In genomic region chr19:51754106-51754505, GRCh38 we compare ENCODE assay signal across 33 cellular contexts. TPM values are rescaled to one million over a fixed set of nuclear protein-coding genes. Genes with fewer than 3 reads are reported as not detected.
A peak's percentile ranks its signal among the peaks of the same experiment; 100 is the strongest.
DNase-seq lines count a peak whose midpoint lies in the region; ATAC-seq, FAIRE-seq and TF ChIP-seq lines count a peak whose summit lies in the region.
"Had no signal": no experiment of that assay in that cellular context is flagged by ENCODE, and none has a peak within 500 bp of the region (broad histone marks: within the 10 kb centered on the region; RNA-seq: fewer than 3 reads in every experiment).

No MANE protein-coding gene starts in this region.

- H3K4me3 ChIP-seq in left ventricle myocardium inferior (no peak overlapping the region), Caco-2 (ENCODE audit: low read depth, low read length) (no peak overlapping the region)
- H3K4me3 ChIP-seq: BLaER1, GM23338, suprapubic skin had no signal

- BruUV-seq in Caco-2 (replicated peaks; lab: Mats Ljungman, UMichigan), result no TSS peak

- peak overlapping the region; percentile 0 to 21 for H3K4me3 Mint-ChIP-seq in CD14-positive monocyte
- H3K4me3 Mint-ChIP-seq in Caco-2 (ENCODE audit: unreplicated experiment), result no peak overlapping the region
- H3K4me3 Mint-ChIP-seq: activated CD4-positive, alpha-beta memory T cell treated with anti-CD3 and anti-CD28 coated beads for 36 hours; activated naive CD8-positive, alpha-beta T cell treated with anti-CD3 and anti-CD28 coated beads for 36 hours; activated T-helper 17 cell treated with anti-CD3 and anti-CD28 coated beads, Interleukin-2, amount 50 U/mL, for 72 hours; central memory CD8-positive, alpha-beta T cell; GM23338 had no signal

- POLR2A ChIA-PET in Caco-2 (lab: Charles Lee), result no interaction called here

- H3K27ac ChIP-seq in left ventricle myocardium inferior (replicated peaks), result peak overlapping the region; percentile 19
- H3K27ac ChIP-seq: BLaER1, suprapubic skin had no signal

- peaks cover 0 to 4% (median 0%) of the 10 kb centered on the region in 7 donors for H3K9me3 Mint-ChIP-seq in CD14-positive monocyte
- H3K9me3 Mint-ChIP-seq in Caco-2 (ENCODE audit: unreplicated experiment), result peaks cover 38% of the 10 kb centered on the region
- H3K9me3 Mint-ChIP-seq: activated naive CD8-positive, alpha-beta T cell treated with anti-CD3 and anti-CD28 coated beads for 36 hours had no signal

- H3K27me3 ChIP-seq in left ventricle myocardium inferior (ENCODE audit: low read depth), result peaks cover 7% of the 10 kb centered on the region
- H3K27me3 ChIP-seq in Caco-2 (replicated peaks; ENCODE audit: control insufficient read depth, insufficient read depth, low read length), result no peaks in the 10 kb centered on the region
- H3K27me3 ChIP-seq: BLaER1, suprapubic skin had no signal

- ATAC-seq in left lobe of liver, result no peak
- ATAC-seq: activated T-helper 17 cell treated with anti-CD3 and anti-CD28 coated beads, Interleukin-2, amount 50 U/mL, for 72 hours; GM23338 had no signal

- no peaks in the 10 kb centered on the region for H3K36me3 ChIP-seq in left ventricle myocardium inferior
- H3K36me3 ChIP-seq in Caco-2 (ENCODE audit: control insufficient read depth, insufficient read depth, low read length), result no peaks in the 10 kb centered on the region
- H3K36me3 ChIP-seq: BLaER1, suprapubic skin had no signal

- intact Hi-C loops in CD14-positive monocyte (cut with micrococcal nuclease), result no loop called here
- intact Hi-C loops in left ventricle myocardium inferior (cut with micrococcal nuclease), result no loop called here
- intact Hi-C loops in Caco-2 (cut with micrococcal nuclease; ENCODE audit: unreplicated experiment), result no loop called here

- H3K4me1 Mint-ChIP-seq in CD14-positive monocyte, result peaks cover 68% of the 10 kb centered on the region
- H3K4me1 Mint-ChIP-seq in Caco-2 (ENCODE audit: low read depth, unreplicated experiment), result no peaks in the 10 kb centered on the region
- H3K4me1 Mint-ChIP-seq: activated naive CD8-positive, alpha-beta T cell treated with anti-CD3 and anti-CD28 coated beads for 36 hours; activated T-helper 17 cell treated with anti-CD3 and anti-CD28 coated beads, Interleukin-2, amount 50 U/mL, for 72 hours; central memory CD8-positive, alpha-beta T cell; GM23338 had no signal

- H3K27ac Mint-ChIP-seq in CD14-positive monocyte (peak overlapping the region; percentile 97 to 100 (median 99)), Caco-2 (ENCODE audit: unreplicated experiment) (no peak overlapping the region)
- H3K27ac Mint-ChIP-seq: activated CD4-positive, alpha-beta memory T cell treated with anti-CD3 and anti-CD28 coated beads for 36 hours; activated naive CD8-positive, alpha-beta T cell treated with anti-CD3 and anti-CD28 coated beads for 36 hours; activated T-helper 17 cell treated with anti-CD3 and anti-CD28 coated beads, Interleukin-2, amount 50 U/mL, for 72 hours; GM23338; progenitor cell of endocrine pancreas had no signal

- peak; percentile 47 for DNase-seq in CD14-positive monocyte (ENCODE audit: low spot score)
- DNase-seq in NOMO-1 treated with dmso at 0.1 percent for 144 hours (lab: John Stamatoyannopoulos, UW; ENCODE audit: unreplicated experiment), result peak; percentile 45
- DNase-seq in left ventricle myocardium inferior, result no peak
- DNase-seq in pons (ENCODE audit: low spot score), result peak; percentile 81
- DNase-seq in NCI-H187 treated with DMSO at 0.1 percent for 48 hours (lab: John Stamatoyannopoulos, UW), result no peak
- no peak for DNase-seq in left lobe of liver (ENCODE audit: low spot score)
- DNase-seq in Caco-2, result no peak
- no peak for DNase-seq in D721Med (ENCODE audit: insufficient read length, low spot score)
- DNase-seq: activated CD4-positive, alpha-beta memory T cell treated with anti-CD3 and anti-CD28 coated beads for 36 hours; activated CD8-positive, alpha-beta memory T cell treated with anti-CD3 and anti-CD28 coated beads, Interleukin-2, amount 50 U/mL, for 48 hours; activated naive CD8-positive, alpha-beta T cell treated with anti-CD3 and anti-CD28 coated beads for 36 hours; Calu3; KG1; left cardiac atrium; MM.1S; NCI-H146; NCI-H2171; small intestine; stimulated activated CD4-positive, alpha-beta T cell treated with anti-CD3 and anti-CD28 coated beads, Interleukin-2, amount 100 ng/mL, for 24 hours; T-helper 9 cell had no signal

- no peaks in the 10 kb centered on the region for H3K4me1 ChIP-seq in left ventricle myocardium inferior
- H3K4me1 ChIP-seq in Caco-2, result no peaks in the 10 kb centered on the region
- H3K4me1 ChIP-seq: suprapubic skin had no signal

- CTCF ChIA-PET in Caco-2 (lab: Charles Lee), result no interaction called here

- FAIRE-seq in D721Med (lab: Jason Lieb, UNC), result no peak
- FAIRE-seq: astrocyte, endothelial cell of umbilical vein, small intestine had no signal

- peaks cover 13 to 29% of the 10 kb centered on the region in 2 donors for H3K36me3 Mint-ChIP-seq in CD14-positive monocyte
- H3K36me3 Mint-ChIP-seq in Caco-2 (ENCODE audit: insufficient read depth, unreplicated experiment), result no peaks in the 10 kb centered on the region
- H3K36me3 Mint-ChIP-seq: activated CD4-positive, alpha-beta memory T cell treated with anti-CD3 and anti-CD28 coated beads for 36 hours; activated naive CD8-positive, alpha-beta T cell treated with anti-CD3 and anti-CD28 coated beads for 36 hours had no signal

- TF ChIP-seq CTCF in CD14-positive monocyte (IDR thresholded peaks at IDR 0.05), result no peak
- TF ChIP-seq CTCF in left ventricle myocardium inferior (IDR thresholded peaks at IDR 0.05; ENCODE audit: borderline replicate concordance), result no peak
- no peak for TF ChIP-seq CTCF in Caco-2 (IDR thresholded peaks at IDR 0.05; ENCODE audit: insufficient read depth in 1 of 2, low read depth in 1 of 2, low read length in 1 of 2, severe bottlenecking in 1 of 2, unreplicated experiment in 1 of 2)
- TF ChIP-seq CTCF in D721Med (IDR thresholded peaks at IDR 0.05; ENCODE audit: insufficient read depth, missing control alignments), result no peak

- H3K27me3 Mint-ChIP-seq in CD14-positive monocyte (ENCODE audit: low read depth in 3 of 3) (no peaks in the 10 kb centered on the region), Caco-2 (ENCODE audit: insufficient read depth, unreplicated experiment) (peaks cover 3% of the 10 kb centered on the region)

- H3K9me3 ChIP-seq in left ventricle myocardium inferior (replicated peaks) (no peaks in the 10 kb centered on the region), Caco-2 (no peaks in the 10 kb centered on the region)
- H3K9me3 ChIP-seq: BLaER1, suprapubic skin had no signal

RNA-seq across cellular contexts. Expression of gene FPR1, which starts 2.4 kb away (rescaled TPM):
- 1,000 to 10,000 TPM in 1 of 2 donors, 100 to 1,000 TPM in 1; 991 to 1,265 TPM for polyA plus RNA-seq in CD14-positive monocyte
- 4.5 TPM for total RNA-seq in left ventricle myocardium inferior
- total RNA-seq in left lobe of liver, result 1.4 TPM
- not detected in 2 replicates for total RNA-seq in Caco-2 (2022)
- total RNA-seq: A673; activated CD4-positive, alpha-beta memory T cell treated with anti-CD3 and anti-CD28 coated beads for 36 hours; activated naive CD8-positive, alpha-beta T cell treated with anti-CD3 and anti-CD28 coated beads for 36 hours; activated T-helper 17 cell treated with anti-CD3 and anti-CD28 coated beads, Interleukin-2, amount 50 U/mL, for 72 hours; astrocyte; Calu3; dermis microvascular lymphatic vessel endothelial cell; endothelial cell of umbilical vein; GM23338; HT-29; OCI-LY7; progenitor cell of endocrine pancreas had no signal
- polyA plus RNA-seq: endothelial cell of umbilical vein, GM23338, neural cell had no signal

RNA-seq across cellular contexts. Expression of gene FPR2, which starts 6.9 kb away (rescaled TPM):
- 100 to 1,000 TPM in 1 of 2 donors, 10 to 100 TPM in 1; 70.3 to 108 TPM for polyA plus RNA-seq in CD14-positive monocyte
- total RNA-seq in left ventricle myocardium inferior (0.74 TPM), left lobe of liver (0.73 TPM), Caco-2 (2022) (not detected in 2 replicates)
- total RNA-seq: A673; activated CD4-positive, alpha-beta memory T cell treated with anti-CD3 and anti-CD28 coated beads for 36 hours; activated naive CD8-positive, alpha-beta T cell treated with anti-CD3 and anti-CD28 coated beads for 36 hours; activated T-helper 17 cell treated with anti-CD3 and anti-CD28 coated beads, Interleukin-2, amount 50 U/mL, for 72 hours; astrocyte; Calu3; dermis microvascular lymphatic vessel endothelial cell; endothelial cell of umbilical vein; GM23338; HT-29; OCI-LY7; progenitor cell of endocrine pancreas had no signal
- polyA plus RNA-seq: endothelial cell of umbilical vein, GM23338, neural cell had no signal

RNA-seq across cellular contexts. Expression of gene HAS1, which starts 30.3 kb away (rescaled TPM):
- under 1 TPM in 1 of 2 donors, not detected in 1; 0.24 TPM for polyA plus RNA-seq in CD14-positive monocyte
- 0.41 TPM for total RNA-seq in left ventricle myocardium inferior
- not detected for total RNA-seq in left lobe of liver
- not detected in 2 replicates for total RNA-seq in Caco-2 (2022)
- total RNA-seq: A673; activated CD4-positive, alpha-beta memory T cell treated with anti-CD3 and anti-CD28 coated beads for 36 hours; activated naive CD8-positive, alpha-beta T cell treated with anti-CD3 and anti-CD28 coated beads for 36 hours; activated T-helper 17 cell treated with anti-CD3 and anti-CD28 coated beads, Interleukin-2, amount 50 U/mL, for 72 hours; astrocyte; Calu3; dermis microvascular lymphatic vessel endothelial cell; endothelial cell of umbilical vein; OCI-LY7; progenitor cell of endocrine pancreas had no signal
- polyA plus RNA-seq: endothelial cell of umbilical vein, neural cell had no signal

RNA-seq across cellular contexts. Expression of gene FPR3, which starts 40.9 kb away (rescaled TPM):
- 1 to 10 TPM; 3.5 to 3.8 TPM for polyA plus RNA-seq in CD14-positive monocyte
- 3.6 TPM for total RNA-seq in left ventricle myocardium inferior
- total RNA-seq in left lobe of liver, result 1.6 TPM
- total RNA-seq in Caco-2 (2022), result not detected in 2 replicates
- total RNA-seq: A673; activated CD4-positive, alpha-beta memory T cell treated with anti-CD3 and anti-CD28 coated beads for 36 hours; activated naive CD8-positive, alpha-beta T cell treated with anti-CD3 and anti-CD28 coated beads for 36 hours; activated T-helper 17 cell treated with anti-CD3 and anti-CD28 coated beads, Interleukin-2, amount 50 U/mL, for 72 hours; astrocyte; Calu3; endothelial cell of umbilical vein; GM23338; HT-29; OCI-LY7; progenitor cell of endocrine pancreas had no signal
- polyA plus RNA-seq: endothelial cell of umbilical vein, GM23338, neural cell had no signal

Comparison
In these comparisons a context has a peak if more than half of its experiments do, and no peak if none do; other contexts are left out.
1. DNase-seq: peak in CD14-positive monocyte (single experiment), NOMO-1 treated with dmso at 0.1 percent for 144 hours (single experiment) and pons (single experiment); none in left ventricle myocardium inferior (single experiment), NCI-H187 treated with DMSO at 0.1 percent for 48 hours (single experiment), left lobe of liver (single experiment), Caco-2 (0 of 2) and D721Med (single experiment).